14 cellular contexts compared by ENCODE assay signal in the genomic region with DNA sequence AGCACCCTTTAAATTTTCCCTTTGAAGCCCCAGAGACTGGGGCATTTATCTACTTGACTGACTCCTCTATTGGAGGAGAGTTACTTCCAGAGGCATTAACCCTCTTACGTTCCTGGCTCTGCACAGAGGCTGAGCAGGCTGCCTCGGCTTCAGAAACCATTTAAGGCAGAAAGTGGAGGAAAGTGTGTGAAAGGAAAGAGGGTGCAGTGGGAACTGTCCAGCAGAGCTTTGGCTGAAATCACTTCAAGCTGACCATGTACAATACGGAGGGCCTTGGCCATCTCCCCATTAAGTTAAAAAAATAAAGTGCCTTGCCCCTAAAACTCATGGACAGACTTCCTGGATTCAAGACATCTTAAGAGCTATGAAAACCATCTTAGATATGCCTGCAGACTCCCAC.
DNase-seq lines count a peak whose midpoint lies in the region; ATAC-seq and TF ChIP-seq lines count a peak whose summit lies in the region.
"Had no signal": no experiment of that assay in that cellular context is flagged by ENCODE, and none has a peak within 500 bp of the region (broad histone marks: within the 10 kb centered on the region; RNA-seq: fewer than 3 reads in every experiment).

No MANE protein-coding gene starts in this region.

- TF ChIP-seq CTCF in AG10803 (conservative IDR thresholded peaks at IDR 0.05; ENCODE audit: low read length) (no peak), prostate gland (IDR thresholded peaks at IDR 0.05) (no peak), GM10266 (IDR thresholded peaks at IDR 0.05; ENCODE audit: control insufficient read depth, insufficient read depth, low read depth, missing control alignments) (no peak)
- TF ChIP-seq CTCF in activated CD8-positive, alpha-beta T cell treated with anti-CD3 and anti-CD28 coated beads for 36 hours (IDR thresholded peaks at IDR 0.05): no peak

- no peak overlapping the region for H3K27ac ChIP-seq in prostate gland
- H3K27ac ChIP-seq: tibial artery had no signal

- H3K4me3 Mint-ChIP-seq in activated CD8-positive, alpha-beta T cell treated with anti-CD3 and anti-CD28 coated beads for 36 hours: no peak overlapping the region

- TF ChIP-seq POLR2A in prostate gland (IDR thresholded peaks at IDR 0.05): no peak

- no peak for TF ChIP-seq EP300 in Ishikawa (IDR thresholded peaks at IDR 0.05; ENCODE audit: borderline replicate concordance)

- H3K27ac Mint-ChIP-seq in activated CD8-positive, alpha-beta T cell treated with anti-CD3 and anti-CD28 coated beads for 36 hours: no peak overlapping the region

- ATAC-seq in activated CD8-positive, alpha-beta T cell treated with anti-CD3 and anti-CD28 coated beads for 36 hours: no peak
- no peak for ATAC-seq in GM21825 (IDR thresholded peaks at IDR 0.05; ENCODE audit: unreplicated experiment)
- no peak for ATAC-seq in GM18909 (IDR thresholded peaks at IDR 0.05; ENCODE audit: poor library complexity, unreplicated experiment)

- no peak overlapping the region for H3K4me3 ChIP-seq in AG10803 (ENCODE audit: low read length)
- H3K4me3 ChIP-seq in prostate gland: no peak overlapping the region
- H3K4me3 ChIP-seq: tibial artery had no signal

- H3K36me3 ChIP-seq in prostate gland: no peaks in the 10 kb centered on the region
- H3K36me3 ChIP-seq: tibial artery had no signal

- no peaks in the 10 kb centered on the region for H3K9me3 ChIP-seq in prostate gland
- H3K9me3 ChIP-seq: tibial artery had no signal

- no peaks in the 10 kb centered on the region for H3K4me1 ChIP-seq in prostate gland (replicated peaks)
- H3K4me1 ChIP-seq: tibial artery had no signal

- intact Hi-C loops in activated CD8-positive, alpha-beta T cell treated with anti-CD3 and anti-CD28 coated beads for 36 hours (cut with micrococcal nuclease): no loop called here
- intact Hi-C loops in prostate gland (cut with DNase I): no loop called here

- CTCF ChIA-PET in activated CD8-positive, alpha-beta T cell treated with anti-CD3 and anti-CD28 coated beads for 36 hours (lab: Charles Lee): no interaction called here

- DNase-seq in AG10803 (ENCODE audit: low read depth) (peak; percentile 14), iPS-NIHi11 (ENCODE audit: low spot score) (peak; percentile 44), prostate gland (ENCODE audit: low spot score) (no peak), GM10266 (ENCODE audit: extremely low spot score) (no peak)
- peak; percentile 26 for DNase-seq in activated CD8-positive, alpha-beta T cell treated with anti-CD3 and anti-CD28 coated beads for 36 hours
- DNase-seq: activated gamma-delta T cell; effector memory CD4-positive, alpha-beta T cell; NCI-H1092 treated with DMSO at 0.1 percent for 48 hours; nucleus accumbens; T-helper 9 cell; tibial artery had no signal

- H3K4me1 Mint-ChIP-seq in activated CD8-positive, alpha-beta T cell treated with anti-CD3 and anti-CD28 coated beads for 36 hours (ENCODE audit: low read depth): peaks cover 10% of the 10 kb centered on the region

- 7% methylated on average over 3 of the region's 3 CpGs for WGBS in prostate gland

- POLR2A ChIA-PET in activated CD8-positive, alpha-beta T cell treated with anti-CD3 and anti-CD28 coated beads for 36 hours (lab: Charles Lee): interaction anchor here (0.6 kb wide), 1 partner anchor 549 kb away, joined by 3 read pairs; no protein-coding TSS in a partner anchor

- no peak for TF ChIP-seq RAD21 in Ishikawa (IDR thresholded peaks at IDR 0.05; ENCODE audit: low read depth)

- no peaks in the 10 kb centered on the region for H3K9me3 Mint-ChIP-seq in activated CD8-positive, alpha-beta T cell treated with anti-CD3 and anti-CD28 coated beads for 36 hours

- H3K27me3 ChIP-seq in prostate gland (replicated peaks; ENCODE audit: insufficient read depth): no peaks in the 10 kb centered on the region

- no peaks in the 10 kb centered on the region for H3K36me3 Mint-ChIP-seq in activated CD8-positive, alpha-beta T cell treated with anti-CD3 and anti-CD28 coated beads for 36 hours (ENCODE audit: low read depth)

- peaks cover 1% of the 10 kb centered on the region for H3K27me3 Mint-ChIP-seq in activated CD8-positive, alpha-beta T cell treated with anti-CD3 and anti-CD28 coated beads for 36 hours

TF ChIP-seq in Ishikawa, 13 proteins besides CTCF, POLR2A, EP300 and RAD21:
- TF ChIP-seq ZBTB7A (IDR thresholded peaks at IDR 0.05; ENCODE audit: low read depth) (no peak), CEBPB (IDR thresholded peaks at IDR 0.05) (no peak), YY1 (IDR thresholded peaks at IDR 0.05; ENCODE audit: low read depth) (no peak), EGR1 (IDR thresholded peaks at IDR 0.05) (no peak), TEAD4 (IDR thresholded peaks at IDR 0.05) (no peak), TAF1 (IDR thresholded peaks at IDR 0.05; ENCODE audit: low read depth) (no peak), CREB1 (IDR thresholded peaks at IDR 0.05; ENCODE audit: low read depth) (no peak)
- TF ChIP-seq, protein P1, sequence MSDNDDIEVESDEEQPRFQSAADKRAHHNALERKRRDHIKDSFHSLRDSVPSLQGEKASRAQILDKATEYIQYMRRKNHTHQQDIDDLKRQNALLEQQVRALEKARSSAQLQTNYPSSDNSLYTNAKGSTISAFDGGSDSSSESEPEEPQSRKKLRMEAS (IDR thresholded peaks at IDR 0.05): no peak
- TF ChIP-seq, protein P2, sequence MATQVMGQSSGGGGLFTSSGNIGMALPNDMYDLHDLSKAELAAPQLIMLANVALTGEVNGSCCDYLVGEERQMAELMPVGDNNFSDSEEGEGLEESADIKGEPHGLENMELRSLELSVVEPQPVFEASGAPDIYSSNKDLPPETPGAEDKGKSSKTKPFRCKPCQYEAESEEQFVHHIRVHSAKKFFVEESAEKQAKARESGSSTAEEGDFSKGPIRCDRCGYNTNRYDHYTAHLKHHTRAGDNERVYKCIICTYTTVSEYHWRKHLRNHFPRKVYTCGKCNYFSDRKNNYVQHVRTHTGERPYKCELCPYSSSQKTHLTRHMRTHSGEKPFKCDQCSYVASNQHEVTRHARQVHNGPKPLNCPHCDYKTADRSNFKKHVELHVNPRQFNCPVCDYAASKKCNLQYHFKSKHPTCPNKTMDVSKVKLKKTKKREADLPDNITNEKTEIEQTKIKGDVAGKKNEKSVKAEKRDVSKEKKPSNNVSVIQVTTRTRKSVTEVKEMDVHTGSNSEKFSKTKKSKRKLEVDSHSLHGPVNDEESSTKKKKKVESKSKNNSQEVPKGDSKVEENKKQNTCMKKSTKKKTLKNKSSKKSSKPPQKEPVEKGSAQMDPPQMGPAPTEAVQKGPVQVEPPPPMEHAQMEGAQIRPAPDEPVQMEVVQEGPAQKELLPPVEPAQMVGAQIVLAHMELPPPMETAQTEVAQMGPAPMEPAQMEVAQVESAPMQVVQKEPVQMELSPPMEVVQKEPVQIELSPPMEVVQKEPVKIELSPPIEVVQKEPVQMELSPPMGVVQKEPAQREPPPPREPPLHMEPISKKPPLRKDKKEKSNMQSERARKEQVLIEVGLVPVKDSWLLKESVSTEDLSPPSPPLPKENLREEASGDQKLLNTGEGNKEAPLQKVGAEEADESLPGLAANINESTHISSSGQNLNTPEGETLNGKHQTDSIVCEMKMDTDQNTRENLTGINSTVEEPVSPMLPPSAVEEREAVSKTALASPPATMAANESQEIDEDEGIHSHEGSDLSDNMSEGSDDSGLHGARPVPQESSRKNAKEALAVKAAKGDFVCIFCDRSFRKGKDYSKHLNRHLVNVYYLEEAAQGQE (IDR thresholded peaks at IDR 0.05; ENCODE audit: low read depth): peak; percentile 88

Comparison
In these comparisons a context has a peak if more than half of its experiments do, and no peak if none do; other contexts are left out.
1. DNase-seq: peak in AG10803 (single experiment), activated CD8-positive, alpha-beta T cell treated with anti-CD3 and anti-CD28 coated beads for 36 hours (single experiment) and iPS-NIHi11 (single experiment); none in prostate gland (single experiment) and GM10266 (single experiment).